ENCODE assay signal across 9 cellular contexts in the genomic region with DNA sequence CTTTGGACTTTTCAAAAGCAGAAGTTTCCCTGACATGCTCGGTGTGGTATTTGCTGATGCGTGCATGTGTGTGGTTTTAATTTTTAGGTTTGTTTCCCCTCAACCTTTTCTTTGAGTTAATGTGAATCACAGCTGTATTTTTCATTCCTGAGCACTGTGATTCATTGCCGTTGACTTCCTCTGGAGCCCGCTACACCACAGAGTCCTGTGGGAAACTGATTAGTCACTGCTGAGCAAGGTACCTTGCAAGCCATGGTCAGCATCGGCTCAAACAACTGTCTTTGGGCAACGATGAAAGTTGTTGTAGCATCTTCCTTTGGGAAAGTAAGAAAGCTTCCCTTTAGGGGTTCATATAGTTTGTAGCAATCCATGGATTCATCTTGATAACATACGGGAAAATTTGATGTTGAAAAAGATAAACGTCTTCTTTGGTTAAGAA. TPM values are rescaled to one million over a fixed set of nuclear protein-coding genes. Genes with fewer than 3 reads are reported as not detected.
A peak's percentile ranks its signal among the peaks of the same experiment; 100 is the strongest.
DNase-seq lines count a peak whose midpoint lies in the region; ATAC-seq and TF ChIP-seq lines count a peak whose summit lies in the region.
"Had no signal": no experiment of that assay in that cellular context is flagged by ENCODE, and none has a peak within 500 bp of the region (broad histone marks: within the 10 kb centered on the region; RNA-seq: fewer than 3 reads in every experiment).

No MANE protein-coding gene starts in this region.

- H3K4me3 Mint-ChIP-seq in natural killer cell treated with Interleukin-12 subunit alpha and Interleukin-12 subunit beta and Interleukin-15 and Interleukin-18, amount 100 ng/mL, for 72 hours, result no peak overlapping the region
- no peak overlapping the region for H3K4me3 Mint-ChIP-seq in activated T-cell treated with anti-CD3 and anti-CD28 coated beads, Interleukin-2, amount 50 U/mL, for 4 hours
- H3K4me3 Mint-ChIP-seq: activated naive CD8-positive, alpha-beta T cell had no signal

- H3K36me3 Mint-ChIP-seq in natural killer cell treated with Interleukin-12 subunit alpha and Interleukin-12 subunit beta and Interleukin-15 and Interleukin-18, amount 100 ng/mL, for 72 hours, result no peaks in the 10 kb centered on the region
- no peaks in the 10 kb centered on the region for H3K36me3 Mint-ChIP-seq in activated T-cell treated with anti-CD3 and anti-CD28 coated beads, Interleukin-2, amount 50 U/mL, for 4 hours (ENCODE audit: insufficient read depth)
- H3K36me3 Mint-ChIP-seq: activated naive CD8-positive, alpha-beta T cell had no signal

- no peaks in the 10 kb centered on the region for H3K79me2 ChIP-seq in PC-3 (ENCODE audit: low read length)

- TF ChIP-seq CTCF in PC-3 (conservative IDR thresholded peaks at IDR 0.05; ENCODE audit: low read depth, low read length) (no peak), esophagus squamous epithelium (IDR thresholded peaks at IDR 0.05) (peak in 2 of 6 experiments; percentile 13 to 19)

- BruUV-seq in PC-3 (replicated peaks; lab: Mats Ljungman, UMichigan), result no TSS peak

- no peaks in the 10 kb centered on the region for H3K4me1 Mint-ChIP-seq in natural killer cell treated with Interleukin-12 subunit alpha and Interleukin-12 subunit beta and Interleukin-15 and Interleukin-18, amount 100 ng/mL, for 72 hours (ENCODE audit: low read depth in 2 of 2)
- peaks cover 5% of the 10 kb centered on the region for H3K4me1 Mint-ChIP-seq in activated T-cell treated with anti-CD3 and anti-CD28 coated beads, Interleukin-2, amount 50 U/mL, for 4 hours (ENCODE audit: low read depth)

- H3K9ac ChIP-seq in PC-3 (ENCODE audit: low read length), result peak overlapping the region; percentile 94

- H2AFZ ChIP-seq in PC-3 (ENCODE audit: low read length), result no peak overlapping the region

- H3K4me1 ChIP-seq in PC-3 (ENCODE audit: insufficient read depth, low read length) (peaks cover 50% of the 10 kb centered on the region), esophagus squamous epithelium (peaks cover 0 to 45% (median 13%) of the 10 kb centered on the region in 3 donors)

- H3K27ac Mint-ChIP-seq in natural killer cell treated with Interleukin-12 subunit alpha and Interleukin-12 subunit beta and Interleukin-15 and Interleukin-18, amount 100 ng/mL, for 72 hours, result no peak overlapping the region
- H3K27ac Mint-ChIP-seq: activated naive CD8-positive, alpha-beta T cell had no signal

- H3K27me3 Mint-ChIP-seq in natural killer cell treated with Interleukin-12 subunit alpha and Interleukin-12 subunit beta and Interleukin-15 and Interleukin-18, amount 100 ng/mL, for 72 hours, result peaks cover 15 to 23% of the 10 kb centered on the region in 2 donors
- H3K27me3 Mint-ChIP-seq in activated T-cell treated with anti-CD3 and anti-CD28 coated beads, Interleukin-2, amount 50 U/mL, for 4 hours (ENCODE audit: low read depth), result peaks cover 11% of the 10 kb centered on the region

- H3K36me3 ChIP-seq in PC-3 (ENCODE audit: low read depth, low read length), result no peaks in the 10 kb centered on the region
- peaks cover 0 to 14% (median 0%) of the 10 kb centered on the region in 3 donors for H3K36me3 ChIP-seq in esophagus squamous epithelium

- DNase-seq in GM03348 (ENCODE audit: low spot score) (peak; percentile 83), PC-3 (peak; percentile 99), esophagus squamous epithelium (lab: John Stamatoyannopoulos, UW) (no peak), pons (ENCODE audit: low spot score) (peak; percentile 38)
- DNase-seq in natural killer cell treated with Interleukin-12 subunit alpha and Interleukin-12 subunit beta and Interleukin-15 and Interleukin-18, amount 100 ng/mL, for 72 hours (ENCODE audit: low spot score), result no peak
- DNase-seq in activated T-cell treated with anti-CD3 and anti-CD28 coated beads, Interleukin-2, amount 50 U/mL, for 4 hours, result no peak

- no peaks in the 10 kb centered on the region for H4K20me1 ChIP-seq in PC-3 (ENCODE audit: low read length)

- 10 to 14% methylated on average over 8 of the region's 8 CpGs for WGBS in esophagus squamous epithelium, 2 donors

- intact Hi-C loops in PC-3 (cut with micrococcal nuclease) (loop anchor here (1.0 to 5.0 kb wide), 5 partner anchors 31 to 178 kb away; no protein-coding TSS in a partner anchor), esophagus squamous epithelium (cut with DNase I) (no loop called here)

- H3K4me3 ChIP-seq in PC-3 (ENCODE audit: low read length), result no peak overlapping the region
- H3K4me3 ChIP-seq in esophagus squamous epithelium, result no peak overlapping the region

- no peaks in the 10 kb centered on the region for H3K9me3 ChIP-seq in PC-3 (ENCODE audit: low read length)
- peaks cover 0 to 4% (median 0%) of the 10 kb centered on the region in 3 donors for H3K9me3 ChIP-seq in esophagus squamous epithelium

- peak; percentile 88 for ATAC-seq in PC-3
- ATAC-seq in HG02588 (IDR thresholded peaks at IDR 0.05; ENCODE audit: unreplicated experiment), result no peak
- no peak for ATAC-seq in natural killer cell treated with Interleukin-12 subunit alpha and Interleukin-12 subunit beta and Interleukin-15 and Interleukin-18, amount 100 ng/mL, for 72 hours
- ATAC-seq in GM18867 (IDR thresholded peaks at IDR 0.05; ENCODE audit: unreplicated experiment), result no peak
- ATAC-seq in activated T-cell treated with anti-CD3 and anti-CD28 coated beads, Interleukin-2, amount 50 U/mL, for 4 hours, result no peak

- H3K27ac ChIP-seq in PC-3 (ENCODE audit: low read length), result peak overlapping the region; percentile 98
- H3K27ac ChIP-seq in esophagus squamous epithelium, result peak overlapping the region in 3 of 4 donors; percentile 9 to 70 (median 32)

- H3K9me2 ChIP-seq in PC-3 (replicated peaks; ENCODE audit: low read length), result no peaks in the 10 kb centered on the region

- no peaks in the 10 kb centered on the region for H3K9me3 Mint-ChIP-seq in natural killer cell treated with Interleukin-12 subunit alpha and Interleukin-12 subunit beta and Interleukin-15 and Interleukin-18, amount 100 ng/mL, for 72 hours
- peaks cover 6% of the 10 kb centered on the region for H3K9me3 Mint-ChIP-seq in activated T-cell treated with anti-CD3 and anti-CD28 coated beads, Interleukin-2, amount 50 U/mL, for 4 hours

- CTCF ChIA-PET in PC-3 (lab: Charles Lee), result interaction anchor here (0.6 kb wide), 1 partner anchor 12 kb away, joined by 3 read pairs; no protein-coding TSS in a partner anchor

- TF ChIP-seq POLR2A in esophagus squamous epithelium (IDR thresholded peaks at IDR 0.05), result no peak

- H3K27me3 ChIP-seq in PC-3 (ENCODE audit: low read length) (no peaks in the 10 kb centered on the region), esophagus squamous epithelium (no peaks in the 10 kb centered on the region)

- H3F3A ChIP-seq in PC-3 (ENCODE audit: low read length, unreplicated experiment), result peaks cover 10% of the 10 kb centered on the region

- POLR2A ChIA-PET in PC-3 (lab: Charles Lee; ENCODE audit: unreplicated experiment), result interaction anchor here (0.6 to 1.0 kb wide), 2 partner anchors 58 to 1885 kb away, joined by 3 to 6 read pairs; a partner anchor contains a TSS

- H3K4me2 ChIP-seq in PC-3 (ENCODE audit: low read length), result peak overlapping the region; percentile 63

RNA-seq across cellular contexts. Expression of a gene that starts 57.5 kb away (rescaled TPM):
- 64.3 and 69.8 TPM in 2 replicates for total RNA-seq in PC-3 (2014; rRNA removed)
- total RNA-seq in esophagus squamous epithelium, result 10 to 100 TPM; 29.5 to 77.4 (median 50.8) TPM
- total RNA-seq in natural killer cell treated with Interleukin-12 subunit alpha and Interleukin-12 subunit beta and Interleukin-15 and Interleukin-18, amount 100 ng/mL, for 72 hours, result not detected
- total RNA-seq in activated T-cell treated with anti-CD3 and anti-CD28 coated beads, Interleukin-2, amount 50 U/mL, for 4 hours, result under 1 TPM in 2 of 3 donors, not detected in 1; 0.08 to 0.24 TPM

Comparison
In these comparisons a context has a peak if more than half of its experiments do, and no peak if none do; other contexts are left out.
1. DNase-seq: peak in GM03348 (single experiment), PC-3 (single experiment) and pons (single experiment); none in esophagus squamous epithelium (single experiment), natural killer cell treated with Interleukin-12 subunit alpha and Interleukin-12 subunit beta and Interleukin-15 and Interleukin-18, amount 100 ng/mL, for 72 hours (single experiment) and activated T-cell treated with anti-CD3 and anti-CD28 coated beads, Interleukin-2, amount 50 U/mL, for 4 hours (single experiment).
2. RNA of a gene that starts 57.5 kb away (total RNA-seq): 64.3 to 69.8 TPM in PC-3 and 29.5 to 77.4 TPM in esophagus squamous epithelium; 0.08 to 0.24 TPM in activated T-cell treated with anti-CD3 and anti-CD28 coated beads, Interleukin-2, amount 50 U/mL, for 4 hours and not detected in natural killer cell treated with Interleukin-12 subunit alpha and Interleukin-12 subunit beta and Interleukin-15 and Interleukin-18, amount 100 ng/mL, for 72 hours; every median in the first group is over 10 times any median in the second.